Comparison of ENCODE assay signal across 8 cellular contexts in the genomic region with DNA sequence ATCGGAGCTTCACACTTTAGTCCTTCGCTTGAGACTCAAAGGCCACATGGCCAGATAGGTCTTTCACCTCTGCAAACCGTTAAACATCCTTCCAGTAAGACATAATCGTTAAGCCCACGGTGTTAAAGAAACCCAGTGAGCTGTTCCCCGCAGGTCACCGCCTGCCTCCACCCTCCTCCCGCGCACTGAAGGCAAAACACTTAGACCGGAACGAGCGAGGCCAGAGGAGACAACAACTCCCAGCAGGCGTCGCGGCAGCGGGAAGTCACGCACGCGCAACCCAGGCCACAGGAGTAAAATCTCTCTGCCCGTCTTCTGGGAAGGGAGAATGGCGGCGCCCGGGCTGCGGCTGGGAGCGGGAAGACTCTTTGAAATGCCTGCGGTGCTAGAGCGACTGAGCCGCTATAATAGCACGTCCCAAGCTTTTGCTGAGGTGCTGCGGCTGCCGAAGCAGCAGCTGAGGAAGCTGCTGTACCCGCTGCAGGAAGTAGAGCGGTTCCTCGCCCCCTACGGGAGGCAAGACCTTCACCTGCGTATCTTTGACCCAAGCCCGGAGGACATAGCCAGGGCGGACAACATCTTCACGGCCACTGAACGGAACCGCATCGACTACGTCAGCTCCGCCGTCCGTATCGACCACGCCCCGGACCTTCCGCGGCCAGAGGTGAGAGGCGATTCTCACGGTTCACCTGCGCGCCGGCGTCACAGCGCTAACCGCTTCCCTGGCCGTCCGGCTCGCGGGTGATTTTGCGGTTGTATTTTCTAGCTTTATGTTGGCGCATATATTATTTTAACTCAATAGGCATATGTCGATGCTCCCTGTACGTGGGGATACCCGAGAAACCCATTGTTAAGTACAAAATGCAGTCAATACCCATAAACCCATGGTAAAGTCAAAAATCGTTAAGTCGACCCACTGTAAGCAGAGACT. TPM values are rescaled to one million over a fixed set of nuclear protein-coding genes. Genes with fewer than 3 reads are reported as not detected.
DNase-seq lines count a peak whose midpoint lies in the region; ATAC-seq and TF ChIP-seq lines count a peak whose summit lies in the region.

Gene GTPBP8 (plus strand): TSS at position 313 of the 931 bp plus-strand sequence. CDS start 16 bp downstream, at position 329.

- DNase-seq in GM10248 (ENCODE audit: extremely low spot score) (peak; percentile 85), NCI-H1092 treated with DMSO at 0.1 percent for 48 hours (lab: John Stamatoyannopoulos, UW) (peak; percentile 91), SKM-1 (lab: John Stamatoyannopoulos, UW; ENCODE audit: unreplicated experiment) (peak; percentile 86), glutamatergic neuron (peak; percentile 93), osteoblast (ENCODE audit: insufficient read length, low spot score, missing footprints) (peak; percentile 95), thoracic aorta (ENCODE audit: low spot score) (peak; percentile 67)

- H3K36me3 Mint-ChIP-seq in activated naive CD8-positive, alpha-beta T cell, result peaks cover 4% of the 10 kb centered on the region
- H3K36me3 Mint-ChIP-seq in glutamatergic neuron (ENCODE audit: unreplicated experiment), result no peaks in the 10 kb centered on the region

- H3K27ac Mint-ChIP-seq in activated naive CD8-positive, alpha-beta T cell, result peak within 1 kb of the TSS; percentile 88
- peak within 1 kb of the TSS; percentile 95 for H3K27ac Mint-ChIP-seq in glutamatergic neuron (ENCODE audit: unreplicated experiment)

- H3K27me3 Mint-ChIP-seq in activated naive CD8-positive, alpha-beta T cell, result no peaks in the 10 kb centered on the region
- H3K27me3 Mint-ChIP-seq in glutamatergic neuron (ENCODE audit: unreplicated experiment), result peaks cover 3% of the 10 kb centered on the region

- H3K4me1 ChIP-seq in osteoblast (ENCODE audit: insufficient read depth, low read length), result peaks cover 16% of the 10 kb centered on the region
- H3K4me1 ChIP-seq in thoracic aorta (ENCODE audit: control insufficient read depth in 1 of 2, low read depth in 2 of 2), result peaks cover 14 to 15% of the 10 kb centered on the region in 2 donors

- H3K4me2 ChIP-seq in osteoblast (ENCODE audit: insufficient read depth, low read length), result peak within 1 kb of the TSS; percentile 83

- POLR2A ChIA-PET in GM10248 (lab: Yijun Ruan, JAX), result no interaction called here

- H3K27me3 ChIP-seq in osteoblast (ENCODE audit: insufficient read depth, low read length) (peaks cover 5% of the 10 kb centered on the region), thoracic aorta (replicated peaks; ENCODE audit: insufficient read depth) (no peaks in the 10 kb centered on the region)

- H3K27ac ChIP-seq in osteoblast (ENCODE audit: low read depth, low read length), result peak within 1 kb of the TSS; percentile 80
- H3K27ac ChIP-seq in thoracic aorta, result peak within 1 kb of the TSS; percentile 85 to 98

- H3K4me3 ChIP-seq in osteoblast (ENCODE audit: insufficient read depth, low read length), result peak within 1 kb of the TSS; percentile 91
- H3K4me3 ChIP-seq in thoracic aorta, result peak within 1 kb of the TSS; percentile 99

- H3K36me3 ChIP-seq in osteoblast (ENCODE audit: insufficient read depth, low read length) (no peaks in the 10 kb centered on the region), thoracic aorta (no peaks in the 10 kb centered on the region)

- peaks cover 29% of the 10 kb centered on the region for H3K79me2 ChIP-seq in osteoblast (ENCODE audit: insufficient read depth, low read length)

- no peak for TF ChIP-seq CTCF in GM10248 (IDR thresholded peaks at IDR 0.05; ENCODE audit: control extremely low read depth, extremely low read depth, low read depth, missing control alignments)
- TF ChIP-seq CTCF in glutamatergic neuron (IDR thresholded peaks at IDR 0.05; ENCODE audit: partially characterized antibody, unreplicated experiment), result no peak
- no peak for TF ChIP-seq CTCF in osteoblast (IDR thresholded peaks at IDR 0.05; ENCODE audit: extremely low read depth, low read depth, low read length)
- no peak for TF ChIP-seq CTCF in thoracic aorta (IDR thresholded peaks at IDR 0.05)

- peak within 1 kb of the TSS; percentile 89 for H3K4me3 Mint-ChIP-seq in activated naive CD8-positive, alpha-beta T cell
- H3K4me3 Mint-ChIP-seq in glutamatergic neuron (ENCODE audit: unreplicated experiment), result peak within 1 kb of the TSS; percentile 91

- CTCF ChIA-PET in GM10248 (lab: Yijun Ruan, JAX), result interaction anchor here (0.9 to 3.9 kb wide), 11 partner anchors 10 to 411 kb away, joined by 3 to 30 read pairs (median 4); partner anchors contain the start of gene CD200R1

- ATAC-seq in HG02610 (IDR thresholded peaks at IDR 0.05; ENCODE audit: unreplicated experiment) (peak; percentile 88), thoracic aorta (ENCODE audit: insufficient number of reproducible peaks, low FRiP score, low read depth) (peak; percentile 87)

- no peaks in the 10 kb centered on the region for H3K9me3 ChIP-seq in osteoblast (ENCODE audit: low read depth, low read length)
- H3K9me3 ChIP-seq in thoracic aorta, result no peaks in the 10 kb centered on the region

- no peaks in the 10 kb centered on the region for H3K9me3 Mint-ChIP-seq in activated naive CD8-positive, alpha-beta T cell (ENCODE audit: low read depth)
- H3K9me3 Mint-ChIP-seq in glutamatergic neuron (ENCODE audit: unreplicated experiment), result peaks cover 5% of the 10 kb centered on the region

- H2AFZ ChIP-seq in osteoblast (ENCODE audit: low read length), result peak within 1 kb of the TSS; percentile 99

- H3K4me1 Mint-ChIP-seq in activated naive CD8-positive, alpha-beta T cell (ENCODE audit: low read depth), result peaks cover 53% of the 10 kb centered on the region
- H3K4me1 Mint-ChIP-seq in glutamatergic neuron (ENCODE audit: low read depth, unreplicated experiment), result peaks cover 2% of the 10 kb centered on the region

- H4K20me1 ChIP-seq in osteoblast (ENCODE audit: insufficient read depth, low read length), result no peaks in the 10 kb centered on the region

RNA-seq across cellular contexts. Expression of gene GTPBP8, which starts in this region (rescaled TPM):
- total RNA-seq in glutamatergic neuron (ENCODE audit: unreplicated experiment) (15.8 TPM), osteoblast (41.3 and 54.6 TPM in 2 replicates), thoracic aorta (10 to 100 TPM in 1 of 2 donors, 1 to 10 TPM in 1; 5.8 to 10.4 TPM)

Comparison
In these comparisons a context has a peak if more than half of its experiments do, and no peak if none do; other contexts are left out.
1. Peak in every context shown above with its lines: DNase-seq, ATAC-seq, H3K4me3 ChIP-seq and H3K27ac ChIP-seq.